In genomic region chr5:53411388-53411787, GRCh38 we compare ENCODE assay signal across 18 cellular contexts.
DNase-seq lines count a peak whose midpoint lies in the region; ATAC-seq and TF ChIP-seq lines count a peak whose summit lies in the region.
"Had no signal": no experiment of that assay in that cellular context is flagged by ENCODE, and none has a peak within 500 bp of the region (broad histone marks: within the 10 kb centered on the region; RNA-seq: fewer than 3 reads in every experiment).

No MANE protein-coding gene starts in this region.

- TF ChIP-seq CTCF in natural killer cell (IDR thresholded peaks at IDR 0.05): no peak
- TF ChIP-seq CTCF in HFFc6 (IDR thresholded peaks at IDR 0.05): no peak
- TF ChIP-seq CTCF in choroid plexus epithelial cell (conservative IDR thresholded peaks at IDR 0.05; ENCODE audit: low read depth, low read length): no peak
- TF ChIP-seq CTCF in adrenal gland (IDR thresholded peaks at IDR 0.05): no peak
- no peak for TF ChIP-seq CTCF in left lung (IDR thresholded peaks at IDR 0.05)

- H3K27me3 ChIP-seq in adrenal gland: no peaks in the 10 kb centered on the region
- no peaks in the 10 kb centered on the region for H3K27me3 ChIP-seq in left lung
- H3K27me3 ChIP-seq: foreskin keratinocyte, right atrium auricular region had no signal

- intact Hi-C loops in natural killer cell (cut with micrococcal nuclease) (no loop called here), adrenal gland (cut with DNase I) (no loop called here), left lung (cut with DNase I) (no loop called here)

- H3K4me3 ChIP-seq in choroid plexus epithelial cell (ENCODE audit: low read depth, low read length) (no peak overlapping the region), adrenal gland (no peak overlapping the region), left lung (no peak overlapping the region)
- H3K4me3 ChIP-seq: right atrium auricular region had no signal

- H3K4me1 Mint-ChIP-seq in natural killer cell (peaks cover 9 to 14% of the 10 kb centered on the region in 2 donors), HFFc6 (ENCODE audit: low read depth) (peaks cover 49% of the 10 kb centered on the region)
- peaks cover 5 to 12% of the 10 kb centered on the region in 2 donors for H3K4me1 Mint-ChIP-seq in natural killer cell treated with Interleukin-12 subunit alpha and Interleukin-12 subunit beta and Interleukin-15 and Interleukin-18, amount 100 ng/mL, for 72 hours (ENCODE audit: low read depth in 2 of 2)
- H3K4me1 Mint-ChIP-seq: activated CD8-positive, alpha-beta memory T cell treated with anti-CD3 and anti-CD28 coated beads, Interleukin-2, amount 10 ng/mL, durations not matched to agents 7 days and 5 days; CD14-positive monocyte had no signal

- DNase-seq in natural killer cell: no peak
- no peak for DNase-seq in natural killer cell treated with Interleukin-12 subunit alpha and Interleukin-12 subunit beta and Interleukin-15 and Interleukin-18, amount 100 ng/mL, for 72 hours (ENCODE audit: low spot score)
- DNase-seq in HFFc6: no peak
- peak; percentile 23 for DNase-seq in choroid plexus epithelial cell (ENCODE audit: low read depth)
- DNase-seq in adrenal gland: no peak
- DNase-seq in stimulated activated naive CD8-positive, alpha-beta T cell treated with anti-CD3 and anti-CD28 coated beads, Interleukin-15, Interleukin-2, amounts not matched to agents 100 U/mL and 50 U/mL, for 24 hours: no peak
- DNase-seq in left lung: no peak
- DNase-seq: activated CD4-positive, alpha-beta T cell treated with anti-CD3 and anti-CD28 coated beads for 48 hours; activated CD8-positive, alpha-beta memory T cell treated with anti-CD3 and anti-CD28 coated beads, Interleukin-2, amount 10 ng/mL, durations not matched to agents 7 days and 5 days; foreskin keratinocyte; HCEC 1CT; NCI-H510A treated with DMSO at 0.1 percent for 48 hours; SHP77; stimulated activated CD4-positive, alpha-beta T cell treated with anti-CD3 and anti-CD28 coated beads, Interleukin-15, amount 100 ng/mL, for 24 hours had no signal

- 35 to 46% (median 42%) methylated on average over 1 of the region's 1 CpG for WGBS in adrenal gland, 4 donors

- H3K9me3 ChIP-seq in adrenal gland (replicated peaks in 1 of 3): no peaks in the 10 kb centered on the region
- peaks cover 0 to 2% of the 10 kb centered on the region in 2 donors for H3K9me3 ChIP-seq in left lung
- H3K9me3 ChIP-seq: right atrium auricular region had no signal

- H3K4me3 Mint-ChIP-seq in natural killer cell (peak overlapping the region; percentile 47), HFFc6 (no peak overlapping the region; the same call in 1 of the 2 replicates)
- no peak overlapping the region for H3K4me3 Mint-ChIP-seq in natural killer cell treated with Interleukin-12 subunit alpha and Interleukin-12 subunit beta and Interleukin-15 and Interleukin-18, amount 100 ng/mL, for 72 hours
- H3K4me3 Mint-ChIP-seq: activated CD8-positive, alpha-beta memory T cell treated with anti-CD3 and anti-CD28 coated beads, Interleukin-2, amount 10 ng/mL, durations not matched to agents 7 days and 5 days; CD14-positive monocyte had no signal

- no peak overlapping the region for H3K27ac ChIP-seq in adrenal gland
- H3K27ac ChIP-seq in left lung: no peak overlapping the region
- H3K27ac ChIP-seq: epithelial cell of prostate, foreskin keratinocyte, right atrium auricular region had no signal

- H3K4me1 ChIP-seq in adrenal gland (replicated peaks in 1 of 2) (no peaks in the 10 kb centered on the region), left lung (no peaks in the 10 kb centered on the region)
- H3K4me1 ChIP-seq: right atrium auricular region had no signal

- no peaks in the 10 kb centered on the region for H3K9me3 Mint-ChIP-seq in natural killer cell
- no peaks in the 10 kb centered on the region for H3K9me3 Mint-ChIP-seq in natural killer cell treated with Interleukin-12 subunit alpha and Interleukin-12 subunit beta and Interleukin-15 and Interleukin-18, amount 100 ng/mL, for 72 hours
- H3K9me3 Mint-ChIP-seq in HFFc6: peaks cover 3% of the 10 kb centered on the region

- H3K36me3 ChIP-seq in adrenal gland (replicated peaks in 1 of 2) (no peaks in the 10 kb centered on the region), left lung (no peaks in the 10 kb centered on the region)
- H3K36me3 ChIP-seq: right atrium auricular region had no signal

- H3K36me3 Mint-ChIP-seq in natural killer cell: no peaks in the 10 kb centered on the region
- H3K36me3 Mint-ChIP-seq in natural killer cell treated with Interleukin-12 subunit alpha and Interleukin-12 subunit beta and Interleukin-15 and Interleukin-18, amount 100 ng/mL, for 72 hours: no peaks in the 10 kb centered on the region
- peaks cover 23% of the 10 kb centered on the region for H3K36me3 Mint-ChIP-seq in HFFc6 (ENCODE audit: low read depth)
- H3K36me3 Mint-ChIP-seq: activated CD8-positive, alpha-beta memory T cell treated with anti-CD3 and anti-CD28 coated beads, Interleukin-2, amount 10 ng/mL, durations not matched to agents 7 days and 5 days; CD14-positive monocyte had no signal

- TF ChIP-seq POLR2A in adrenal gland (IDR thresholded peaks at IDR 0.05): no peak

- no peak for ATAC-seq in natural killer cell
- ATAC-seq in natural killer cell treated with Interleukin-12 subunit alpha and Interleukin-12 subunit beta and Interleukin-15 and Interleukin-18, amount 100 ng/mL, for 72 hours: no peak
- no peak for ATAC-seq in stimulated activated naive CD8-positive, alpha-beta T cell treated with anti-CD3 and anti-CD28 coated beads, Interleukin-15, Interleukin-2, amounts not matched to agents 100 U/mL and 50 U/mL, for 24 hours
- ATAC-seq in HG02840 (IDR thresholded peaks at IDR 0.05; ENCODE audit: low FRiP score, unreplicated experiment): no peak
- ATAC-seq in left lung: no peak
- ATAC-seq: activated CD8-positive, alpha-beta memory T cell treated with anti-CD3 and anti-CD28 coated beads, Interleukin-2, amount 10 ng/mL, durations not matched to agents 7 days and 5 days; foreskin keratinocyte had no signal

- H3K27ac Mint-ChIP-seq in natural killer cell (peak overlapping the region; percentile 11 to 62), HFFc6 (peak overlapping the region; percentile 11; the same call in 1 of the 2 replicates)
- no peak overlapping the region for H3K27ac Mint-ChIP-seq in natural killer cell treated with Interleukin-12 subunit alpha and Interleukin-12 subunit beta and Interleukin-15 and Interleukin-18, amount 100 ng/mL, for 72 hours
- H3K27ac Mint-ChIP-seq: activated CD8-positive, alpha-beta memory T cell treated with anti-CD3 and anti-CD28 coated beads, Interleukin-2, amount 10 ng/mL, durations not matched to agents 7 days and 5 days; CD14-positive monocyte had no signal

- H3K27me3 Mint-ChIP-seq in natural killer cell (ENCODE audit: low read depth in 2 of 2) (no peaks in the 10 kb centered on the region), HFFc6 (ENCODE audit: insufficient read depth) (no peaks in the 10 kb centered on the region)
- no peaks in the 10 kb centered on the region for H3K27me3 Mint-ChIP-seq in natural killer cell treated with Interleukin-12 subunit alpha and Interleukin-12 subunit beta and Interleukin-15 and Interleukin-18, amount 100 ng/mL, for 72 hours
- H3K27me3 Mint-ChIP-seq: activated CD8-positive, alpha-beta memory T cell treated with anti-CD3 and anti-CD28 coated beads, Interleukin-2, amount 10 ng/mL, durations not matched to agents 7 days and 5 days had no signal

Comparison
In these comparisons a context has a peak if more than half of its experiments do, and no peak if none do; other contexts are left out.
1. H3K27ac Mint-ChIP-seq: peak in natural killer cell (2 of 2) and HFFc6 (single experiment); none in natural killer cell treated with Interleukin-12 subunit alpha and Interleukin-12 subunit beta and Interleukin-15 and Interleukin-18, amount 100 ng/mL, for 72 hours (0 of 2).